Comparison of ENCODE assay signal across 8 cellular contexts in the genomic region with DNA sequence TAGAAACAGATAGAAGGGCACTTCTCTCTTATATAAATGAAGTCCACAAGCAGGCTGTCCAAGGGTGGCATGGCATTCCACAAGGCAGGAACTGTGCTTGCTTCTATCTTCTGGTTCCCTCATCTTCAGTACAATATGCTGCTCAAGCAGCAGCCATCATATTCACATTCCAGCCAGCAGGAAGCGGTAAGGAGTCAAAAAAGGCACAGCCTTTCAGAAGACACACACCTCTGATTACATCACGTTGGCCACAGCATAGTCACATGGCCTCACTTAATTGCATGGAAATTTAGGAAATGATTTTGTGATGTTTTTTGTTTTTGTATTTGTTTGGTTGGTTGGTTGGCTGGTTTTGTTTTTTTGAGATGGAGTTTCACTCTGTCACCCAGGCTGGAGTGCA. TPM values are rescaled to one million over a fixed set of nuclear protein-coding genes. Genes with fewer than 3 reads are reported as not detected.
A peak's percentile ranks its signal among the peaks of the same experiment; 100 is the strongest.
DNase-seq lines count a peak whose midpoint lies in the region; ATAC-seq and TF ChIP-seq lines count a peak whose summit lies in the region.
"Had no signal": no experiment of that assay in that cellular context is flagged by ENCODE, and none has a peak within 500 bp of the region (broad histone marks: within the 10 kb centered on the region; RNA-seq: fewer than 3 reads in every experiment).

No MANE protein-coding gene starts in this region.

- no peaks in the 10 kb centered on the region for H3K9me3 ChIP-seq in testis

- no peaks in the 10 kb centered on the region for H3K4me1 Mint-ChIP-seq in stimulated activated memory B cell treated with anti-CD40 and anti-IgM and Interleukin-4, amounts not matched to agents 10 μg/mL and 1 μg/mL and 100 μg/mL, for 72 hours

- no peak overlapping the region for H3K4me3 Mint-ChIP-seq in stimulated activated memory B cell treated with anti-CD40 and anti-IgM and Interleukin-4, amounts not matched to agents 10 μg/mL and 1 μg/mL and 100 μg/mL, for 72 hours
- H3K4me3 Mint-ChIP-seq: CD4-positive, alpha-beta T cell had no signal

- no peaks in the 10 kb centered on the region for H3K9me3 Mint-ChIP-seq in stimulated activated memory B cell treated with anti-CD40 and anti-IgM and Interleukin-4, amounts not matched to agents 10 μg/mL and 1 μg/mL and 100 μg/mL, for 72 hours
- H3K9me3 Mint-ChIP-seq: CD4-positive, alpha-beta T cell had no signal

- ATAC-seq in stimulated activated memory B cell treated with anti-CD40 and anti-IgM and Interleukin-4, amounts not matched to agents 10 μg/mL and 1 μg/mL and 100 μg/mL, for 72 hours, result no peak

- H3K4me3 ChIP-seq in brain microvascular endothelial cell (ENCODE audit: low read depth, low read length), result no peak overlapping the region
- no peak overlapping the region for H3K4me3 ChIP-seq in testis

- H3K27me3 Mint-ChIP-seq in stimulated activated memory B cell treated with anti-CD40 and anti-IgM and Interleukin-4, amounts not matched to agents 10 μg/mL and 1 μg/mL and 100 μg/mL, for 72 hours, result peaks cover 35% of the 10 kb centered on the region

- intact Hi-C loops in testis (cut with DNase I; ENCODE audit: low total_unique reads), result no loop called here

- H3K27me3 ChIP-seq in brain microvascular endothelial cell (replicated peaks) (no peaks in the 10 kb centered on the region), testis (no peaks in the 10 kb centered on the region)

- H3K36me3 ChIP-seq in brain microvascular endothelial cell (replicated peaks) (no peaks in the 10 kb centered on the region), testis (ENCODE audit: low read depth, missing control alignments) (no peaks in the 10 kb centered on the region)

- 58 to 65% methylated on average over 2 of the region's 2 CpGs for WGBS in testis, 2 donors

- H3K27ac ChIP-seq in brain microvascular endothelial cell (no peak overlapping the region), testis (no peak overlapping the region)
- H3K27ac ChIP-seq: epithelial cell of prostate had no signal

- H3K36me3 Mint-ChIP-seq in stimulated activated memory B cell treated with anti-CD40 and anti-IgM and Interleukin-4, amounts not matched to agents 10 μg/mL and 1 μg/mL and 100 μg/mL, for 72 hours, result no peaks in the 10 kb centered on the region

- H3K27ac Mint-ChIP-seq in stimulated activated memory B cell treated with anti-CD40 and anti-IgM and Interleukin-4, amounts not matched to agents 10 μg/mL and 1 μg/mL and 100 μg/mL, for 72 hours, result no peak overlapping the region
- H3K27ac Mint-ChIP-seq: CD4-positive, alpha-beta T cell had no signal

- peaks cover 10% of the 10 kb centered on the region for H3K4me1 ChIP-seq in testis

- TF ChIP-seq CTCF in brain microvascular endothelial cell (IDR thresholded peaks at IDR 0.05; ENCODE audit: low read depth, low read length, missing control alignments) (peak; percentile 62), testis (IDR thresholded peaks at IDR 0.05) (peak in 2 of 3 experiments; percentile 7 to 34)

- no peak for TF ChIP-seq POLR2A in testis (IDR thresholded peaks at IDR 0.05)

- in situ Hi-C loops in brain microvascular endothelial cell (cut with HindIII; ENCODE audit: low pct_ligation_motif_present, low sequenced_read_pairs), result no loop called here

- DNase-seq in NCI-H748 (lab: John Stamatoyannopoulos, UW; ENCODE audit: unreplicated experiment), result peak; percentile 26
- DNase-seq in NCI-H748 treated with DMSO at 0.1 percent for 48 hours (lab: John Stamatoyannopoulos, UW), result no peak
- DNase-seq in brain microvascular endothelial cell, result no peak
- DNase-seq in testis, result no peak
- no peak for DNase-seq in NCI-H2107 treated with DMSO at 0.1 percent for 48 hours (lab: John Stamatoyannopoulos, UW; ENCODE audit: unreplicated experiment)
- DNase-seq: CD4-positive, alpha-beta T cell had no signal

RNA-seq across cellular contexts. Expression of gene REM1, which starts 19.0 kb away (rescaled TPM):
- 1 to 10 TPM; 1.9 to 2.6 TPM for total RNA-seq in testis
- polyA plus RNA-seq in testis (ENCODE audit: insufficient read depth, low read depth, low replicate concordance), result 3.4 TPM
- total RNA-seq: CD4-positive, alpha-beta T cell had no signal

RNA-seq across cellular contexts. Expression of gene DEFB124, which starts 19.2 kb away (rescaled TPM):
- total RNA-seq in testis, result not detected
- 8.2 TPM for polyA plus RNA-seq in testis (ENCODE audit: insufficient read depth, low read depth, low replicate concordance)
- total RNA-seq: CD4-positive, alpha-beta T cell had no signal

RNA-seq across cellular contexts. Expression of gene HM13, which starts 20.1 kb away (rescaled TPM):
- 10 to 100 TPM; 68.7 to 86.7 TPM for total RNA-seq in testis
- polyA plus RNA-seq in testis (ENCODE audit: insufficient read depth, low read depth, low replicate concordance), result 97.5 TPM

RNA-seq across cellular contexts. Expression of gene DEFB123, which starts 53.7 kb away (rescaled TPM):
- 100 to 1,000 TPM; 654 to 709 TPM for total RNA-seq in testis
- 222 TPM for polyA plus RNA-seq in testis (ENCODE audit: insufficient read depth, low read depth, low replicate concordance)
- total RNA-seq: CD4-positive, alpha-beta T cell had no signal
